21 cellular contexts compared by ENCODE assay signal in genomic region chr1:109716121-109716520, GRCh38. TPM values are rescaled to one million over a fixed set of nuclear protein-coding genes. Genes with fewer than 3 reads are reported as not detected.
DNase-seq lines count a peak whose midpoint lies in the region; ATAC-seq, FAIRE-seq and TF ChIP-seq lines count a peak whose summit lies in the region.
"Had no signal": no experiment of that assay in that cellular context is flagged by ENCODE, and none has a peak within 500 bp of the region (broad histone marks: within the 10 kb centered on the region; RNA-seq: fewer than 3 reads in every experiment).

No MANE protein-coding gene starts in this region.

- H2AFZ ChIP-seq in HepG2 (ENCODE audit: low read length) = no peak overlapping the region

- H3K9ac ChIP-seq in HepG2 (ENCODE audit: insufficient read depth, low read depth, low read length) = no peak overlapping the region

- H3K27ac ChIP-seq in HepG2 (ENCODE audit: extremely low read length, insufficient read depth, low read length) (no peak overlapping the region), right lobe of liver (no peak overlapping the region), lung (ENCODE audit: low read depth in 1 of 2, low read length in 1 of 2) (no peak overlapping the region)

- H3K4me3 ChIP-seq in HepG2 (replicated peaks in 1 of 3; ENCODE audit: insufficient read depth in 1 of 3, low read depth in 2 of 3, low read length in 3 of 3) (no peak overlapping the region), right lobe of liver (no peak overlapping the region), lung (no peak overlapping the region), BE2C (ENCODE audit: low read depth, low read length) (no peak overlapping the region)
- H3K4me3 ChIP-seq: GM12878 had no signal

- ATAC-seq in HepG2 (no peak), right lobe of liver (no peak), lung (ENCODE audit: insufficient read depth, low FRiP score) (no peak)
- ATAC-seq in effector memory CD8-positive, alpha-beta T cell (replicated peaks) = no peak
- ATAC-seq: GM12878, Panc1 had no signal

- no peaks in the 10 kb centered on the region for H4K20me1 ChIP-seq in HepG2 (ENCODE audit: insufficient read depth, low read length)

- TF ChIP-seq EP300 in HepG2 (IDR thresholded peaks at IDR 0.05; ENCODE audit: low read depth in 2 of 2, low read length in 2 of 2) (no peak), HepG2 (CRISPR knock-in tag; IDR thresholded peaks at IDR 0.05; ENCODE audit: borderline replicate concordance) (no peak)

- 42% methylated on average over 3 of the region's 3 CpGs for WGBS in HepG2 (ENCODE audit: low lambda C conversion rate)
- 40% methylated on average over 1 of the region's 3 CpGs for WGBS in right lobe of liver (ENCODE audit: insufficient coverage, low coverage, low lambda C conversion rate, missing lambda C conversion rate)
- WGBS in lung, 2 donors = 85 to 93% methylated on average over 3 of the region's 3 CpGs

- no TSS peak for BruUV-seq in HepG2 (replicated peaks; lab: Mats Ljungman, UMichigan)

- H3K4me3 Mint-ChIP-seq in effector memory CD8-positive, alpha-beta T cell = no peak overlapping the region
- H3K4me3 Mint-ChIP-seq: CD14-positive monocyte, IgD-negative memory B cell had no signal

- TF ChIP-seq CTCF in HepG2 (CRISPR knock-in tag; IDR thresholded peaks at IDR 0.05) (no peak), right lobe of liver (IDR thresholded peaks at IDR 0.05) (no peak), lung (IDR thresholded peaks at IDR 0.05; ENCODE audit: control extremely low read depth, extremely low read depth) (no peak), BE2C (IDR thresholded peaks at IDR 0.05; ENCODE audit: low read depth, low read length) (no peak)

- H3K27ac Mint-ChIP-seq in effector memory CD8-positive, alpha-beta T cell = peak overlapping the region in 1 of 2 donors; percentile 46
- H3K27ac Mint-ChIP-seq: CD14-positive monocyte had no signal

- H3K9me3 ChIP-seq in HepG2 (ENCODE audit: low read length) (no peaks in the 10 kb centered on the region), right lobe of liver (no peaks in the 10 kb centered on the region), lung (ENCODE audit: control insufficient read depth in 2 of 2, insufficient read depth in 1 of 2, low read length in 1 of 2) (no peaks in the 10 kb centered on the region), BE2C (no peaks in the 10 kb centered on the region)
- H3K9me3 ChIP-seq: Caco-2 had no signal

- TF ChIP-seq POLR2A in HepG2 (IDR thresholded peaks at IDR 0.05; ENCODE audit: insufficient read depth in 1 of 2, low read depth in 2 of 2, low read length in 2 of 2) (no peak), right lobe of liver (IDR thresholded peaks at IDR 0.05) (no peak)

- intact Hi-C loops in HepG2 (cut with micrococcal nuclease; ENCODE audit: unreplicated experiment) = loop anchor here (10.0 kb wide), 1 partner anchor 269 kb away; the partner anchor contains the start of gene AHCYL1
- intact Hi-C loops in right lobe of liver (cut with DNase I) = no loop called here

- no peaks in the 10 kb centered on the region for H3K4me1 ChIP-seq in HepG2 (ENCODE audit: insufficient read depth, low read length)
- H3K4me1 ChIP-seq in right lobe of liver = no peaks in the 10 kb centered on the region
- no peaks in the 10 kb centered on the region for H3K4me1 ChIP-seq in lung (ENCODE audit: control insufficient read depth in 2 of 2, insufficient read depth in 2 of 2, low read length in 2 of 2)
- H3K4me1 ChIP-seq in BE2C = no peaks in the 10 kb centered on the region

- TF ChIP-seq RAD21 in HepG2 (CRISPR knock-in tag; IDR thresholded peaks at IDR 0.05) = no peak

- no peaks in the 10 kb centered on the region for H3K4me1 Mint-ChIP-seq in effector memory CD8-positive, alpha-beta T cell (ENCODE audit: low read depth in 2 of 2)
- H3K4me1 Mint-ChIP-seq: IgD-negative memory B cell had no signal

- in situ Hi-C loops in HepG2 (cut with HindIII; ENCODE audit: extremely low pct_ligation_motif_present, low pct_unique_long_range_greater_than_20kb) = loop anchor here (5.0 to 10.0 kb wide), 3 partner anchors 51 to 171 kb away; partner anchors contain the start of genes GNAI3 and GSTM2

- H3K79me2 ChIP-seq in HepG2 (ENCODE audit: insufficient read depth, low read length) = no peaks in the 10 kb centered on the region

- FAIRE-seq in HepG2 (lab: Jason Lieb, UNC) = no peak
- FAIRE-seq: A204.1, GM12878 had no signal

- H3K4me2 ChIP-seq in HepG2 (ENCODE audit: low read depth, low read length) = no peak overlapping the region

- CTCF ChIA-PET in HepG2 (lab: Yijun Ruan, JAX; ENCODE audit: low intra/inter-chr PET ratio, low total read pairs) = no interaction called here

- H3K36me3 ChIP-seq in HepG2 (replicated peaks in 1 of 2; ENCODE audit: control insufficient read depth in 1 of 2, insufficient read depth in 2 of 2, low read length in 2 of 2) (no peaks in the 10 kb centered on the region), right lobe of liver (no peaks in the 10 kb centered on the region), lung (ENCODE audit: control insufficient read depth in 2 of 2, insufficient read depth in 2 of 2, low read length in 2 of 2) (no peaks in the 10 kb centered on the region), BE2C (no peaks in the 10 kb centered on the region)

- no peaks in the 10 kb centered on the region for H3K36me3 Mint-ChIP-seq in effector memory CD8-positive, alpha-beta T cell (ENCODE audit: insufficient read depth)
- H3K36me3 Mint-ChIP-seq: CD14-positive monocyte, IgD-negative memory B cell had no signal

- H3K27me3 Mint-ChIP-seq in effector memory CD8-positive, alpha-beta T cell = peaks cover 44 to 57% of the 10 kb centered on the region in 2 donors

- POLR2A ChIA-PET in HepG2 (lab: Yijun Ruan, JAX) = no interaction called here

- DNase-seq in HepG2 (ENCODE audit: low spot score) = no peak
- DNase-seq in right lobe of liver = no peak
- DNase-seq in lung (ENCODE audit: low spot score) = peak; percentile 20
- no peak for DNase-seq in activated CD4-positive, alpha-beta T cell treated with anti-CD3 and anti-CD28 coated beads, Interleukin-2, amount 50 U/mL, for 1 hour
- no peak for DNase-seq in BE2C
- DNase-seq in effector memory CD8-positive, alpha-beta T cell = no peak
- DNase-seq: Caco-2, DMS53, HCEC 1CT, MV-4-11, NCI-H1417 treated with DMSO at 0.1 percent for 48 hours, NCI-H2029, NCI-H2171 treated with DMSO at 0.1 percent for 48 hours, NCI-H510A, NCI-H82, SHP77 had no signal

- H3K27me3 ChIP-seq in HepG2 (ENCODE audit: control insufficient read depth in 1 of 2, insufficient read depth in 2 of 2, low read length in 2 of 2) (peaks cover 3 to 35% of the 10 kb centered on the region in 2 experiments; a peak in 3 of 5 replicates), right lobe of liver (no peaks in the 10 kb centered on the region), lung (ENCODE audit: control insufficient read depth, insufficient read depth) (no peaks in the 10 kb centered on the region), BE2C (no peaks in the 10 kb centered on the region)

- H3K9me3 Mint-ChIP-seq in effector memory CD8-positive, alpha-beta T cell = no peaks in the 10 kb centered on the region
- H3K9me3 Mint-ChIP-seq: CD14-positive monocyte, IgD-negative memory B cell had no signal

RNA-seq across cellular contexts. Expression of gene GSTM5, which starts 4.1 kb away (rescaled TPM):
- not detected in 2 replicates for total RNA-seq in HepG2 (2016; rRNA removed; fragmentation: Illumina TruSeq; extraction: Trizol)
- not detected in 2 replicates for total RNA-seq in HepG2 (2016; cell fraction: cytosol; rRNA removed; fragmentation: Illumina TruSeq; extraction: Trizol; ENCODE audit: low read depth)
- not detected in 2 replicates for total RNA-seq in HepG2 (2016; cell fraction: insoluble cytoplasmic fraction; rRNA removed; fragmentation: Illumina TruSeq; extraction: Trizol)
- total RNA-seq in HepG2 (2016; cell fraction: membrane; rRNA removed; fragmentation: Illumina TruSeq; extraction: Trizol) = not detected in 2 replicates
- total RNA-seq in HepG2 (2016; cell fraction: nucleus; rRNA removed; fragmentation: Illumina TruSeq; extraction: Trizol) = not detected in 2 replicates
- not detected in 2 replicates for polyA plus RNA-seq in HepG2 (2011; rRNA removed)
- polyA plus RNA-seq in HepG2 (2011; cell fraction: cytosol; rRNA removed) = not detected in 2 replicates
- 0.23 TPM in 1 of 2 replicates, not detected in the other for polyA plus RNA-seq in HepG2 (2011; cell fraction: nucleus; rRNA removed)
- polyA plus RNA-seq in HepG2 (2012) = not detected in 2 replicates
- not detected in 2 replicates for polyA plus RNA-seq in HepG2 (2016; cell fraction: cytosol; fragmentation: Illumina TruSeq; extraction: Trizol; ENCODE audit: low read depth)
- polyA plus RNA-seq in HepG2 (2016; cell fraction: insoluble cytoplasmic fraction; fragmentation: Illumina TruSeq; extraction: Trizol; ENCODE audit: low read depth) = not detected in 2 replicates
- polyA plus RNA-seq in HepG2 (2016; cell fraction: membrane; fragmentation: Illumina TruSeq; extraction: Trizol; ENCODE audit: low read depth) = not detected in 2 replicates
- polyA plus RNA-seq in HepG2 (2016; cell fraction: nucleus; fragmentation: Illumina TruSeq; extraction: Trizol; ENCODE audit: insufficient read depth, low read depth) = not detected in 2 replicates
- polyA minus RNA-seq in HepG2 (2011; rRNA and poly(A)+ RNA removed; ENCODE audit: low replicate concordance) = 0.06 and 0.56 TPM in 2 replicates
- polyA minus RNA-seq in HepG2 (2011; cell fraction: cytosol; rRNA and poly(A)+ RNA removed) = not detected in 2 replicates
- polyA minus RNA-seq in HepG2 (2011; cell fraction: nucleus; rRNA and poly(A)+ RNA removed) = 0.13 TPM in 1 of 2 replicates, not detected in the other
- under 1 TPM in 5 of 6 experiments, not detected in 1; 0.19 to 0.54 (median 0.31) TPM for total RNA-seq in right lobe of liver
- total RNA-seq in lung = 10 to 100 TPM in 1 of 2 donors, 1 to 10 TPM in 1; 6.2 to 23.7 TPM
- polyA plus RNA-seq in lung = 1 to 10 TPM; 2.9 to 7.9 TPM
- polyA plus RNA-seq in BE2C (2012; ENCODE audit: insufficient read depth, insufficient read length, low read depth) = not detected
- polyA plus RNA-seq: CD14-positive monocyte, IgD-negative memory B cell had no signal

RNA-seq across cellular contexts. Expression of gene GSTM3, which starts 24.7 kb away (rescaled TPM):
- total RNA-seq in HepG2 (2016; rRNA removed; fragmentation: Illumina TruSeq; extraction: Trizol) = 127 and 150 TPM in 2 replicates
- 35.2 and 40.3 TPM in 2 replicates for total RNA-seq in HepG2 (2016; cell fraction: cytosol; rRNA removed; fragmentation: Illumina TruSeq; extraction: Trizol; ENCODE audit: low read depth)
- 127 and 162 TPM in 2 replicates for total RNA-seq in HepG2 (2016; cell fraction: insoluble cytoplasmic fraction; rRNA removed; fragmentation: Illumina TruSeq; extraction: Trizol)
- total RNA-seq in HepG2 (2016; cell fraction: membrane; rRNA removed; fragmentation: Illumina TruSeq; extraction: Trizol) = 35.2 and 39.0 TPM in 2 replicates
- 49.3 and 64.9 TPM in 2 replicates for total RNA-seq in HepG2 (2016; cell fraction: nucleus; rRNA removed; fragmentation: Illumina TruSeq; extraction: Trizol)
- polyA plus RNA-seq in HepG2 (2011; rRNA removed) = 124 and 142 TPM in 2 replicates
- 105 and 126 TPM in 2 replicates for polyA plus RNA-seq in HepG2 (2011; cell fraction: cytosol; rRNA removed)
- polyA plus RNA-seq in HepG2 (2011; cell fraction: nucleus; rRNA removed) = 39.2 and 41.5 TPM in 2 replicates
- polyA plus RNA-seq in HepG2 (2012) = 102 and 104 TPM in 2 replicates
- 37.0 and 38.1 TPM in 2 replicates for polyA plus RNA-seq in HepG2 (2016; cell fraction: cytosol; fragmentation: Illumina TruSeq; extraction: Trizol; ENCODE audit: low read depth)
- 128 and 138 TPM in 2 replicates for polyA plus RNA-seq in HepG2 (2016; cell fraction: insoluble cytoplasmic fraction; fragmentation: Illumina TruSeq; extraction: Trizol; ENCODE audit: low read depth)
- polyA plus RNA-seq in HepG2 (2016; cell fraction: membrane; fragmentation: Illumina TruSeq; extraction: Trizol; ENCODE audit: low read depth) = 28.9 and 29.1 TPM in 2 replicates
- polyA plus RNA-seq in HepG2 (2016; cell fraction: nucleus; fragmentation: Illumina TruSeq; extraction: Trizol; ENCODE audit: insufficient read depth, low read depth) = 66.5 and 79.1 TPM in 2 replicates
- polyA minus RNA-seq in HepG2 (2011; rRNA and poly(A)+ RNA removed; ENCODE audit: low replicate concordance) = 34.6 and 95.6 TPM in 2 replicates
- polyA minus RNA-seq in HepG2 (2011; cell fraction: cytosol; rRNA and poly(A)+ RNA removed) = 31.6 and 39.1 TPM in 2 replicates
- polyA minus RNA-seq in HepG2 (2011; cell fraction: nucleus; rRNA and poly(A)+ RNA removed) = 15.7 and 24.2 TPM in 2 replicates
- 10 to 100 TPM in 3 of 6 experiments, 1 to 10 TPM in 3; 1.2 to 19.2 (median 10.6) TPM for total RNA-seq in right lobe of liver
- 10 to 100 TPM; 11.0 to 39.5 TPM for total RNA-seq in lung
- 10 to 100 TPM; 21.7 to 24.1 TPM for polyA plus RNA-seq in lung
- 71.4 TPM for polyA plus RNA-seq in BE2C (2012; ENCODE audit: insufficient read depth, insufficient read length, low read depth)
- total RNA-seq: GM12878 had no signal
- polyA plus RNA-seq: GM12878 had no signal

RNA-seq across cellular contexts. Expression of gene GSTM1, which starts 28.5 kb away (rescaled TPM):
- total RNA-seq in HepG2 (2016; rRNA removed; fragmentation: Illumina TruSeq; extraction: Trizol) (not detected in 2 replicates), right lobe of liver (100 to 1,000 TPM in 1 of 6 experiments, 10 to 100 TPM in 2, not detected in 3; 32.1 to 248 (median 43.0) TPM), lung (not detected)
- not detected in 2 replicates for total RNA-seq in HepG2 (2016; cell fraction: cytosol; rRNA removed; fragmentation: Illumina TruSeq; extraction: Trizol; ENCODE audit: low read depth)
- 0.15 TPM in 1 of 2 replicates, not detected in the other for total RNA-seq in HepG2 (2016; cell fraction: insoluble cytoplasmic fraction; rRNA removed; fragmentation: Illumina TruSeq; extraction: Trizol)
- not detected in 2 replicates for total RNA-seq in HepG2 (2016; cell fraction: membrane; rRNA removed; fragmentation: Illumina TruSeq; extraction: Trizol)
- not detected in 2 replicates for total RNA-seq in HepG2 (2016; cell fraction: nucleus; rRNA removed; fragmentation: Illumina TruSeq; extraction: Trizol)
- polyA plus RNA-seq in HepG2 (2011; rRNA removed) (0.42 and 0.55 TPM in 2 replicates), lung (10 to 100 TPM in 1 of 2 donors, under 1 TPM in 1; 0.10 to 36.9 TPM)
- 0.22 and 0.66 TPM in 2 replicates for polyA plus RNA-seq in HepG2 (2011; cell fraction: cytosol; rRNA removed)
- 0.57 and 0.76 TPM in 2 replicates for polyA plus RNA-seq in HepG2 (2011; cell fraction: nucleus; rRNA removed)
- 0.27 TPM in 1 of 2 replicates, not detected in the other for polyA plus RNA-seq in HepG2 (2012)
- not detected in 2 replicates for polyA plus RNA-seq in HepG2 (2016; cell fraction: cytosol; fragmentation: Illumina TruSeq; extraction: Trizol; ENCODE audit: low read depth)
- polyA plus RNA-seq in HepG2 (2016; cell fraction: insoluble cytoplasmic fraction; fragmentation: Illumina TruSeq; extraction: Trizol; ENCODE audit: low read depth) = 0.21 and 0.40 TPM in 2 replicates
- polyA plus RNA-seq in HepG2 (2016; cell fraction: membrane; fragmentation: Illumina TruSeq; extraction: Trizol; ENCODE audit: low read depth) = not detected in 2 replicates
- not detected in 2 replicates for polyA plus RNA-seq in HepG2 (2016; cell fraction: nucleus; fragmentation: Illumina TruSeq; extraction: Trizol; ENCODE audit: insufficient read depth, low read depth)
- polyA minus RNA-seq in HepG2 (2011; rRNA and poly(A)+ RNA removed; ENCODE audit: low replicate concordance) = 1.6 TPM in 1 of 2 replicates, not detected in the other
- not detected in 2 replicates for polyA minus RNA-seq in HepG2 (2011; cell fraction: cytosol; rRNA and poly(A)+ RNA removed)
- polyA minus RNA-seq in HepG2 (2011; cell fraction: nucleus; rRNA and poly(A)+ RNA removed) = not detected in 2 replicates
- 0.96 TPM for polyA plus RNA-seq in BE2C (2012; ENCODE audit: insufficient read depth, insufficient read length, low read depth)
- total RNA-seq: Caco-2 had no signal
- polyA plus RNA-seq: IgD-negative memory B cell had no signal

RNA-seq across cellular contexts. Expression of gene EPS8L3, which starts 47.6 kb away (rescaled TPM):
- 7.6 and 18.2 TPM in 2 replicates for total RNA-seq in HepG2 (2016; rRNA removed; fragmentation: Illumina TruSeq; extraction: Trizol)
- 3.1 and 3.5 TPM in 2 replicates for total RNA-seq in HepG2 (2016; cell fraction: cytosol; rRNA removed; fragmentation: Illumina TruSeq; extraction: Trizol; ENCODE audit: low read depth)
- total RNA-seq in HepG2 (2016; cell fraction: insoluble cytoplasmic fraction; rRNA removed; fragmentation: Illumina TruSeq; extraction: Trizol) = 6.3 and 18.1 TPM in 2 replicates
- total RNA-seq in HepG2 (2016; cell fraction: membrane; rRNA removed; fragmentation: Illumina TruSeq; extraction: Trizol) = 4.6 and 5.1 TPM in 2 replicates
- 21.5 and 27.6 TPM in 2 replicates for total RNA-seq in HepG2 (2016; cell fraction: nucleus; rRNA removed; fragmentation: Illumina TruSeq; extraction: Trizol)
- polyA plus RNA-seq in HepG2 (2011; rRNA removed) = 106 and 127 TPM in 2 replicates
- polyA plus RNA-seq in HepG2 (2011; cell fraction: cytosol; rRNA removed) = 24.6 and 30.4 TPM in 2 replicates
- polyA plus RNA-seq in HepG2 (2011; cell fraction: nucleus; rRNA removed) = 854 and 1,047 TPM in 2 replicates
- 79.1 and 95.8 TPM in 2 replicates for polyA plus RNA-seq in HepG2 (2012)
- 3.0 and 3.7 TPM in 2 replicates for polyA plus RNA-seq in HepG2 (2016; cell fraction: cytosol; fragmentation: Illumina TruSeq; extraction: Trizol; ENCODE audit: low read depth)
- 11.9 and 13.8 TPM in 2 replicates for polyA plus RNA-seq in HepG2 (2016; cell fraction: insoluble cytoplasmic fraction; fragmentation: Illumina TruSeq; extraction: Trizol; ENCODE audit: low read depth)
- 4.6 and 5.0 TPM in 2 replicates for polyA plus RNA-seq in HepG2 (2016; cell fraction: membrane; fragmentation: Illumina TruSeq; extraction: Trizol; ENCODE audit: low read depth)
- polyA plus RNA-seq in HepG2 (2016; cell fraction: nucleus; fragmentation: Illumina TruSeq; extraction: Trizol; ENCODE audit: insufficient read depth, low read depth) = 139 and 140 TPM in 2 replicates
- polyA minus RNA-seq in HepG2 (2011; rRNA and poly(A)+ RNA removed; ENCODE audit: low replicate concordance) = 2.2 and 43.5 TPM in 2 replicates
- polyA minus RNA-seq in HepG2 (2011; cell fraction: cytosol; rRNA and poly(A)+ RNA removed) = 15.7 and 17.0 TPM in 2 replicates
- 107 and 127 TPM in 2 replicates for polyA minus RNA-seq in HepG2 (2011; cell fraction: nucleus; rRNA and poly(A)+ RNA removed)
- 1 to 10 TPM in 3 of 6 experiments, not detected in 3; 3.2 to 4.7 (median 3.3) TPM for total RNA-seq in right lobe of liver
- under 1 TPM in 1 of 2 donors, not detected in 1; 0.52 TPM for total RNA-seq in lung
- polyA plus RNA-seq in lung = under 1 TPM in 1 of 2 donors, not detected in 1; 0.10 TPM
- polyA plus RNA-seq in BE2C (2012; ENCODE audit: insufficient read depth, insufficient read length, low read depth) = 0.29 TPM
- total RNA-seq: GM12878 had no signal
- polyA plus RNA-seq: CD14-positive monocyte, GM12878, IgD-negative memory B cell had no signal

RNA-seq across cellular contexts. Expression of gene GSTM2, which starts 48.3 kb away (rescaled TPM):
- total RNA-seq in HepG2 (2016; rRNA removed; fragmentation: Illumina TruSeq; extraction: Trizol) = 6.5 and 7.0 TPM in 2 replicates
- total RNA-seq in HepG2 (2016; cell fraction: cytosol; rRNA removed; fragmentation: Illumina TruSeq; extraction: Trizol; ENCODE audit: low read depth) = 1.9 and 2.5 TPM in 2 replicates
- 8.1 and 8.3 TPM in 2 replicates for total RNA-seq in HepG2 (2016; cell fraction: insoluble cytoplasmic fraction; rRNA removed; fragmentation: Illumina TruSeq; extraction: Trizol)
- total RNA-seq in HepG2 (2016; cell fraction: membrane; rRNA removed; fragmentation: Illumina TruSeq; extraction: Trizol) = 2.0 and 2.7 TPM in 2 replicates
- 8.1 and 8.5 TPM in 2 replicates for total RNA-seq in HepG2 (2016; cell fraction: nucleus; rRNA removed; fragmentation: Illumina TruSeq; extraction: Trizol)
- 15.0 and 17.0 TPM in 2 replicates for polyA plus RNA-seq in HepG2 (2011; rRNA removed)
- 5.9 and 7.2 TPM in 2 replicates for polyA plus RNA-seq in HepG2 (2011; cell fraction: cytosol; rRNA removed)
- 102 and 131 TPM in 2 replicates for polyA plus RNA-seq in HepG2 (2011; cell fraction: nucleus; rRNA removed)
- polyA plus RNA-seq in HepG2 (2012) = 19.7 and 21.3 TPM in 2 replicates
- polyA plus RNA-seq in HepG2 (2016; cell fraction: cytosol; fragmentation: Illumina TruSeq; extraction: Trizol; ENCODE audit: low read depth) = 4.7 and 5.2 TPM in 2 replicates
- 15.3 and 17.0 TPM in 2 replicates for polyA plus RNA-seq in HepG2 (2016; cell fraction: insoluble cytoplasmic fraction; fragmentation: Illumina TruSeq; extraction: Trizol; ENCODE audit: low read depth)
- polyA plus RNA-seq in HepG2 (2016; cell fraction: membrane; fragmentation: Illumina TruSeq; extraction: Trizol; ENCODE audit: low read depth) = 3.5 and 4.5 TPM in 2 replicates
- 30.8 and 32.2 TPM in 2 replicates for polyA plus RNA-seq in HepG2 (2016; cell fraction: nucleus; fragmentation: Illumina TruSeq; extraction: Trizol; ENCODE audit: insufficient read depth, low read depth)
- 0.26 and 6.7 TPM in 2 replicates for polyA minus RNA-seq in HepG2 (2011; rRNA and poly(A)+ RNA removed; ENCODE audit: low replicate concordance)
- polyA minus RNA-seq in HepG2 (2011; cell fraction: cytosol; rRNA and poly(A)+ RNA removed) = 1.7 and 2.7 TPM in 2 replicates
- 12.9 TPM in 2 replicates for polyA minus RNA-seq in HepG2 (2011; cell fraction: nucleus; rRNA and poly(A)+ RNA removed)
- total RNA-seq in right lobe of liver = 10 to 100 TPM in 4 of 6 experiments, 1 to 10 TPM in 2; 4.4 to 16.0 (median 12.7) TPM
- total RNA-seq in lung = 100 to 1,000 TPM in 1 of 2 donors, 10 to 100 TPM in 1; 27.6 to 106 TPM
- 10 to 100 TPM in 1 of 2 donors, 1 to 10 TPM in 1; 7.7 to 51.7 TPM for polyA plus RNA-seq in lung
- polyA plus RNA-seq in BE2C (2012; ENCODE audit: insufficient read depth, insufficient read length, low read depth) = 38.9 TPM

Comparison
In these comparisons a context has a peak if more than half of its experiments do, and no peak if none do; other contexts are left out.
1. RNA of gene GSTM5, which starts 4.1 kb away (total RNA-seq): 6.2 to 23.7 TPM in lung; 0.19 to 0.54 TPM in right lobe of liver and not detected in HepG2; every median in the first group is over 4 times any median in the second.